In genomic region chrX:130726661-130727060, GRCh38 we compare ENCODE assay signal across 15 cellular contexts.
A peak's percentile ranks its signal among the peaks of the same experiment; 100 is the strongest.
DNase-seq lines count a peak whose midpoint lies in the region; ATAC-seq and TF ChIP-seq lines count a peak whose summit lies in the region.
"Had no signal": no experiment of that assay in that cellular context is flagged by ENCODE, and none has a peak within 500 bp of the region (broad histone marks: within the 10 kb centered on the region; RNA-seq: fewer than 3 reads in every experiment).

No MANE protein-coding gene starts in this region.

- H3K9ac ChIP-seq in trophoblast cell (ENCODE audit: low read length), result no peak overlapping the region
- H3K9ac ChIP-seq: BLaER1 treated with 17β-estradiol and CSF1 and Interleukin-3, amounts not matched to agents 10 nM and 100 nM had no signal

- no peak overlapping the region for H3K27ac ChIP-seq in trophoblast cell (ENCODE audit: low read depth, low read length)
- H3K27ac ChIP-seq in right lobe of liver, result no peak overlapping the region
- H3K27ac ChIP-seq: BLaER1 treated with 17β-estradiol and CSF1 and Interleukin-3, amounts not matched to agents 10 nM and 100 nM; psoas muscle had no signal

- H3K4me1 ChIP-seq in trophoblast cell (ENCODE audit: control insufficient read depth in 1 of 2, insufficient read depth in 2 of 2, low read length in 2 of 2), result no peaks in the 10 kb centered on the region
- no peaks in the 10 kb centered on the region for H3K4me1 ChIP-seq in right lobe of liver
- H3K4me1 ChIP-seq: psoas muscle had no signal

- no peaks in the 10 kb centered on the region for H3K9me3 ChIP-seq in trophoblast cell (ENCODE audit: insufficient read depth, low read depth, low read length)
- no peaks in the 10 kb centered on the region for H3K9me3 ChIP-seq in right lobe of liver

- WGBS in trophoblast cell (ENCODE audit: extremely low coverage, insufficient coverage, insufficient read length), result no CpG with 5 or more reads among the region's 3 CpGs
- WGBS in right lobe of liver (ENCODE audit: insufficient coverage, low coverage, low lambda C conversion rate, missing lambda C conversion rate), result 52% methylated on average over 3 of the region's 3 CpGs

- no peak overlapping the region for H3K18ac ChIP-seq in trophoblast cell (ENCODE audit: low read length)

- H2BK5ac ChIP-seq in trophoblast cell (ENCODE audit: low read depth, low read length, poor library complexity), result no peak overlapping the region

- no peak for ATAC-seq in right lobe of liver
- ATAC-seq: GM23338 had no signal

- H3K4ac ChIP-seq in trophoblast cell (ENCODE audit: low read depth, low read length), result no peak overlapping the region

- DNase-seq in HCEC 1CT, result peak; percentile 46
- peak; percentile 1 for DNase-seq in RKO (ENCODE audit: low spot score)
- peak; percentile 55 for DNase-seq in fibroblast of gingiva (ENCODE audit: low read depth)
- DNase-seq in trophoblast cell, result peak; percentile 71 to 74
- DNase-seq in DMS153 treated with DMSO at 0.1 percent for 48 hours (lab: John Stamatoyannopoulos, UW; ENCODE audit: unreplicated experiment), result no peak
- DNase-seq in NCI-H1436 (lab: John Stamatoyannopoulos, UW), result no peak
- DNase-seq in right lobe of liver, result no peak
- DNase-seq in GF-D8 (lab: John Stamatoyannopoulos, UW), result no peak
- DNase-seq: activated T-cell treated with anti-CD3 and anti-CD28 coated beads for 4 hours; head of caudate nucleus; kidney glomerular epithelial cell; stimulated activated CD4-positive, alpha-beta T cell treated with anti-CD3 and anti-CD28 coated beads, Interleukin-2, amount 100 ng/mL, for 48 hours had no signal

- H3K79me2 ChIP-seq in trophoblast cell (ENCODE audit: control insufficient read depth, insufficient read depth, low read length, poor library complexity), result no peaks in the 10 kb centered on the region

- no peak overlapping the region for H2BK12ac ChIP-seq in trophoblast cell (ENCODE audit: low read length)

- H3K79me1 ChIP-seq in trophoblast cell (ENCODE audit: low read length), result no peaks in the 10 kb centered on the region

- H4K8ac ChIP-seq in trophoblast cell (ENCODE audit: low read depth, low read length), result no peak overlapping the region

- H2AFZ ChIP-seq in trophoblast cell (ENCODE audit: insufficient read depth, low read length, poor library complexity), result no peak overlapping the region
- H2AFZ ChIP-seq: GM23338 had no signal

- H2BK120ac ChIP-seq in trophoblast cell (ENCODE audit: insufficient read depth, low read length, poor library complexity), result no peak overlapping the region

- H3K23ac ChIP-seq in trophoblast cell (ENCODE audit: low read length), result no peak overlapping the region

- no peak for TF ChIP-seq CTCF in right lobe of liver (IDR thresholded peaks at IDR 0.05)

- H3K36me3 ChIP-seq in trophoblast cell (ENCODE audit: control insufficient read depth in 1 of 2, insufficient read depth in 2 of 2, low read length in 2 of 2), result no peaks in the 10 kb centered on the region
- no peaks in the 10 kb centered on the region for H3K36me3 ChIP-seq in right lobe of liver

- no peak overlapping the region for H3K4me3 ChIP-seq in trophoblast cell (ENCODE audit: low read depth, low read length)
- no peak overlapping the region for H3K4me3 ChIP-seq in right lobe of liver
- H3K4me3 ChIP-seq: BLaER1 treated with 17β-estradiol and CSF1 and Interleukin-3, amounts not matched to agents 10 nM and 100 nM; GM23338; psoas muscle had no signal

- H4K12ac ChIP-seq in trophoblast cell (ENCODE audit: low read depth, low read length), result no peak overlapping the region

- no peak overlapping the region for H4K91ac ChIP-seq in trophoblast cell (ENCODE audit: low read depth, low read length)

- H3K27me3 ChIP-seq in trophoblast cell (ENCODE audit: insufficient read depth, low read length) (no peaks in the 10 kb centered on the region), right lobe of liver (no peaks in the 10 kb centered on the region)

- H3K14ac ChIP-seq in trophoblast cell (ENCODE audit: low read length), result no peak overlapping the region

- intact Hi-C loops in right lobe of liver (cut with DNase I), result no loop called here

- no peak for TF ChIP-seq POLR2A in right lobe of liver (IDR thresholded peaks at IDR 0.05)

- H3K4me2 ChIP-seq in trophoblast cell (ENCODE audit: low read length), result no peak overlapping the region
- H3K4me2 ChIP-seq: BLaER1 treated with 17β-estradiol and CSF1 and Interleukin-3, amounts not matched to agents 10 nM and 100 nM; GM23338 had no signal

- no peak overlapping the region for H2AK5ac ChIP-seq in trophoblast cell (ENCODE audit: low read length)

Comparison
In these comparisons a context has a peak if more than half of its experiments do, and no peak if none do; other contexts are left out.
1. DNase-seq: peak in HCEC 1CT (single experiment), RKO (single experiment), fibroblast of gingiva (single experiment) and trophoblast cell (2 of 2); none in DMS153 treated with DMSO at 0.1 percent for 48 hours (single experiment), NCI-H1436 (single experiment), right lobe of liver (0 of 3) and GF-D8 (single experiment).